In the genomic region with DNA sequence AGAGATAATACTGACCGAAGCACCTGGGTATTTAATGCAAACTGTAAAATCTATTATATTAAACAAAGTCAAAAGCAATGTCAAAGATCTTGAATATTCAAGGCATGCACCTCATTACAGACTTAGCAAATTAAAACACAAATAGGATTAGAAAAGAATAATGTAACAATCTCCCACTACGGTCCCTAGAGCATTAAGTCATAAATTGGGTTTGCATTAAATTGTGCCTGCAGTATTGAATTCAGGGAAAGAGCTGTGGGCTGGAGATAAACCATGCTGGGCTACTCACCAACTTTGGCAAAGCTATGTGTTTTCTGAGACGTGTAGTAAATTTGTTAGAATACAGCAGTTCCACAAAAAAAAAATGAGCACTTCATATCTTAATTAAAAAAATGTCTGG, we compare ENCODE assay signal across 36 cellular contexts.
"Had no signal": no experiment of that assay in that cellular context is flagged by ENCODE, and none has a peak within 500 bp of the region (broad histone marks: within the 10 kb centered on the region; RNA-seq: fewer than 3 reads in every experiment).

No MANE protein-coding gene starts in this region.

- H3K36me3 ChIP-seq: MG63, Peyer's patch, SJSA1 had no signal

- H3K4me3 Mint-ChIP-seq: activated B cell treated with CpG ODN at 0.5 μM for 24 hours; activated CD4-positive, alpha-beta memory T cell treated with anti-CD3 and anti-CD28 coated beads, Interleukin-2, amount 10 ng/mL, durations not matched to agents 7 days and 5 days; activated CD8-positive, alpha-beta memory T cell treated with anti-CD3 and anti-CD28 coated beads, Interleukin-2, amount 10 ng/mL, durations not matched to agents 7 days and 5 days; activated naive CD4-positive, alpha-beta T cell treated with anti-CD3 and anti-CD28 coated beads, Interleukin-2, amount 10 ng/mL, durations not matched to agents 7 days and 5 days; activated naive CD8-positive, alpha-beta T cell; activated naive CD8-positive, alpha-beta T cell treated with anti-CD3 and anti-CD28 coated beads, Interleukin-2, amount 50 U/mL, for 24 hours; brain had no signal

- H3K4me1 Mint-ChIP-seq: activated B cell treated with CpG ODN at 0.5 μM for 24 hours; activated CD4-positive, alpha-beta memory T cell treated with anti-CD3 and anti-CD28 coated beads, Interleukin-2, amount 10 ng/mL, durations not matched to agents 7 days and 5 days; activated CD8-positive, alpha-beta memory T cell treated with anti-CD3 and anti-CD28 coated beads, Interleukin-2, amount 10 ng/mL, durations not matched to agents 7 days and 5 days; activated naive CD8-positive, alpha-beta T cell treated with anti-CD3 and anti-CD28 coated beads, Interleukin-2, amount 50 U/mL, for 24 hours had no signal

- H3K4me3 ChIP-seq: MG63, Peyer's patch, SJSA1 had no signal

- H3K27me3 ChIP-seq: Peyer's patch had no signal

- H3K4me1 ChIP-seq: Peyer's patch, SJSA1 had no signal

- H3K36me3 Mint-ChIP-seq: activated CD8-positive, alpha-beta memory T cell treated with anti-CD3 and anti-CD28 coated beads, Interleukin-2, amount 10 ng/mL, durations not matched to agents 7 days and 5 days; activated naive CD4-positive, alpha-beta T cell treated with anti-CD3 and anti-CD28 coated beads, Interleukin-2, amount 10 ng/mL, durations not matched to agents 7 days and 5 days; activated naive CD8-positive, alpha-beta T cell; brain had no signal

- H3K9me3 ChIP-seq: MG63, Peyer's patch, SJSA1 had no signal

- H3K9me3 Mint-ChIP-seq: activated B cell treated with CpG ODN at 0.5 μM for 24 hours; activated CD4-positive, alpha-beta memory T cell treated with anti-CD3 and anti-CD28 coated beads, Interleukin-2, amount 10 ng/mL, durations not matched to agents 7 days and 5 days; activated naive CD4-positive, alpha-beta T cell treated with anti-CD3 and anti-CD28 coated beads, Interleukin-2, amount 10 ng/mL, durations not matched to agents 7 days and 5 days; activated naive CD8-positive, alpha-beta T cell treated with anti-CD3 and anti-CD28 coated beads, Interleukin-2, amount 50 U/mL, for 24 hours; brain had no signal

- DNase-seq: activated B cell treated with CpG ODN at 0.5 μM for 24 hours; activated CD4-positive, alpha-beta memory T cell treated with anti-CD3 and anti-CD28 coated beads, Interleukin-2, amount 10 ng/mL, durations not matched to agents 7 days and 5 days; activated CD4-positive, alpha-beta T cell treated with anti-CD3 and anti-CD28 coated beads for 4 hours; activated CD4-positive, CD25-positive, alpha-beta regulatory T cell treated with anti-CD3 and anti-CD28 coated beads, Interleukin-2, amount 50 U/mL, for 72 hours; activated CD8-positive, alpha-beta memory T cell treated with anti-CD3 and anti-CD28 coated beads for 24 hours; activated CD8-positive, alpha-beta memory T cell treated with anti-CD3 and anti-CD28 coated beads, Interleukin-2, amount 10 ng/mL, durations not matched to agents 7 days and 5 days; activated CD8-positive, alpha-beta memory T cell treated with anti-CD3 and anti-CD28 coated beads, Interleukin-2, amount 50 U/mL, for 48 hours; activated effector memory CD4-positive, alpha-beta T cell treated with Interleukin-2 at 50 U/mL for 16 hours; activated naive CD4-positive, alpha-beta T cell treated with anti-CD3 and anti-CD28 coated beads, Interleukin-2, amount 10 ng/mL, durations not matched to agents 7 days and 5 days; activated naive CD8-positive, alpha-beta T cell treated with anti-CD3 and anti-CD28 coated beads, Interleukin-2, amount 50 U/mL, for 24 hours; activated T-cell treated with anti-CD3 and anti-CD28 coated beads, Interleukin-2, amount 50 U/mL, for 48 hours; anterior cingulate cortex; caudate nucleus; cerebellar nuclear complex; Karpas-422; KBM-7; MG63; NCI-H1048; NCI-H187; NCI-H2029 treated with DMSO at 0.1 percent for 48 hours; NCI-H2107; NCI-H2171 treated with DMSO at 0.1 percent for 48 hours; NCI-H446; NCI-H748 treated with DMSO at 0.1 percent for 48 hours; NK-92 treated with Interleukin-12 subunit alpha and Interleukin-12 subunit beta, amount 100 ng/mL, for 24 hours; PC-3; Peyer's patch; RPMI8226; SHP77 treated with DMSO at 0.1 percent for 48 hours; SW 1271; T-helper 1 cell; T-helper 2 cell; T-helper 9 cell had no signal

- H3K27ac Mint-ChIP-seq: activated B cell treated with CpG ODN at 0.5 μM for 24 hours; activated CD4-positive, alpha-beta memory T cell treated with anti-CD3 and anti-CD28 coated beads, Interleukin-2, amount 10 ng/mL, durations not matched to agents 7 days and 5 days; activated CD8-positive, alpha-beta memory T cell treated with anti-CD3 and anti-CD28 coated beads, Interleukin-2, amount 10 ng/mL, durations not matched to agents 7 days and 5 days; activated naive CD4-positive, alpha-beta T cell treated with anti-CD3 and anti-CD28 coated beads, Interleukin-2, amount 10 ng/mL, durations not matched to agents 7 days and 5 days; activated naive CD8-positive, alpha-beta T cell; activated naive CD8-positive, alpha-beta T cell treated with anti-CD3 and anti-CD28 coated beads, Interleukin-2, amount 50 U/mL, for 24 hours had no signal

- ATAC-seq: activated CD8-positive, alpha-beta memory T cell treated with anti-CD3 and anti-CD28 coated beads, Interleukin-2, amount 10 ng/mL, durations not matched to agents 7 days and 5 days; activated naive CD8-positive, alpha-beta T cell treated with anti-CD3 and anti-CD28 coated beads, Interleukin-2, amount 50 U/mL, for 24 hours; PC-3 had no signal
